Comparison of ENCODE assay signal across 16 cellular contexts in the genomic region with DNA sequence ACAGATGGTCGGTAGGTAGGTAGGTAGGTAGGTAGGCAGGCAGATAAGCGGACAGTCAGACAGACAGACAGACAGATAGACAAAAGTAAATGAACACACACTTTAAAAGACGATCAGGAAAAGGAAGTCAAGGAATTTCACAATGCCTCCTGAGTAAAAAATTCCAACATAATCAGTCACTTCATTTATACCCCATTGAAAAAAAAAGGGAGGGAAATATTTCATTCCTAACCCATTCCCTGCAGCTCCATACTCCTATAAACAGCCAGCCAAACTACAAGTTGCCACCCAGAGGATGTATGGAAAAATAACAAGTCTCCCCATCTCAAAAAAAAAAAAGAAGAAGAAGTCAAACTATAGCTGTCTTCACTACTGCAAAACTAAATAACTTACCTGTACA. TPM values are rescaled to one million over a fixed set of nuclear protein-coding genes. Genes with fewer than 3 reads are reported as not detected.
DNase-seq lines count a peak whose midpoint lies in the region; ATAC-seq, FAIRE-seq and TF ChIP-seq lines count a peak whose summit lies in the region.
"Had no signal": no experiment of that assay in that cellular context is flagged by ENCODE, and none has a peak within 500 bp of the region (broad histone marks: within the 10 kb centered on the region; RNA-seq: fewer than 3 reads in every experiment).

No MANE protein-coding gene starts in this region.

- H3K4me1 ChIP-seq in Caco-2: no peaks in the 10 kb centered on the region
- H3K4me1 ChIP-seq: suprapubic skin had no signal

- H3K4me3 Mint-ChIP-seq in Caco-2 (ENCODE audit: unreplicated experiment): no peak overlapping the region
- H3K4me3 Mint-ChIP-seq: natural killer cell treated with Interleukin-12 subunit alpha and Interleukin-12 subunit beta and Interleukin-15 and Interleukin-18, amount 100 ng/mL, for 72 hours; T-cell had no signal

- TF ChIP-seq CTCF in BJ (IDR thresholded peaks at IDR 0.05; ENCODE audit: insufficient read depth, low read depth, low read length): no peak
- TF ChIP-seq CTCF in bronchial epithelial cell (IDR thresholded peaks at IDR 0.05; ENCODE audit: insufficient read depth, low read length, severe bottlenecking): no peak
- TF ChIP-seq CTCF in Caco-2 (IDR thresholded peaks at IDR 0.05; ENCODE audit: insufficient read depth in 1 of 2, low read depth in 1 of 2, low read length in 1 of 2, severe bottlenecking in 1 of 2, unreplicated experiment in 1 of 2): no peak

- no peak for ATAC-seq in HG02798 (IDR thresholded peaks at IDR 0.05; ENCODE audit: poor library complexity, unreplicated experiment)
- ATAC-seq: left lobe of liver, T-cell had no signal

- FAIRE-seq in bronchial epithelial cell (lab: Jason Lieb, UNC): no peak
- FAIRE-seq: GM12891 had no signal

- peaks cover 16% of the 10 kb centered on the region for H3K36me3 Mint-ChIP-seq in Caco-2 (ENCODE audit: insufficient read depth, unreplicated experiment)

- no peak overlapping the region for H3K27ac Mint-ChIP-seq in Caco-2 (ENCODE audit: unreplicated experiment)
- H3K27ac Mint-ChIP-seq: natural killer cell treated with Interleukin-12 subunit alpha and Interleukin-12 subunit beta and Interleukin-15 and Interleukin-18, amount 100 ng/mL, for 72 hours; T-cell had no signal

- no peaks in the 10 kb centered on the region for H3K27me3 Mint-ChIP-seq in Caco-2 (ENCODE audit: insufficient read depth, unreplicated experiment)
- H3K27me3 Mint-ChIP-seq: natural killer cell treated with Interleukin-12 subunit alpha and Interleukin-12 subunit beta and Interleukin-15 and Interleukin-18, amount 100 ng/mL, for 72 hours; T-cell had no signal

- CTCF ChIA-PET in BJ (lab: Yijun Ruan, JAX): interaction anchor here (0.7 to 1.3 kb wide), 2 partner anchors 17 to 429 kb away, joined by 3 read pairs; no protein-coding TSS in a partner anchor
- CTCF ChIA-PET in Caco-2 (lab: Charles Lee): no interaction called here

- H3K27me3 ChIP-seq in BJ (ENCODE audit: control insufficient read depth, insufficient read depth, low read length): no peaks in the 10 kb centered on the region
- H3K27me3 ChIP-seq in bronchial epithelial cell (ENCODE audit: control insufficient read depth, insufficient read depth, low read length): no peaks in the 10 kb centered on the region
- H3K27me3 ChIP-seq in Caco-2 (replicated peaks; ENCODE audit: control insufficient read depth, insufficient read depth, low read length): no peaks in the 10 kb centered on the region
- H3K27me3 ChIP-seq: suprapubic skin had no signal

- no peaks in the 10 kb centered on the region for H3K9me3 Mint-ChIP-seq in Caco-2 (ENCODE audit: unreplicated experiment)
- H3K9me3 Mint-ChIP-seq: natural killer cell treated with Interleukin-12 subunit alpha and Interleukin-12 subunit beta and Interleukin-15 and Interleukin-18, amount 100 ng/mL, for 72 hours; T-cell had no signal

- H3K4me3 ChIP-seq in BJ (ENCODE audit: low read depth, low read length) (no peak overlapping the region), bronchial epithelial cell (ENCODE audit: low read depth, low read length) (no peak overlapping the region), Caco-2 (ENCODE audit: low read depth, low read length) (no peak overlapping the region)
- H3K4me3 ChIP-seq: suprapubic skin had no signal

- DNase-seq in BJ (ENCODE audit: low read depth) (peak; percentile 20), HT1080 (ENCODE audit: low read depth) (peak; percentile 90), bronchial epithelial cell (ENCODE audit: low read depth) (peak; percentile 79), kidney tubule cell (ENCODE audit: low spot score) (peak; percentile 68), Caco-2 (no peak), inferior parietal cortex (ENCODE audit: extremely low spot score) (no peak)
- DNase-seq in activated naive CD4-positive, alpha-beta T cell treated with anti-CD3 and anti-CD28 coated beads, Interleukin-2, amount 50 U/mL, for 16 hours: no peak
- DNase-seq: activated CD4-positive, alpha-beta T cell treated with anti-CD3 and anti-CD28 coated beads for 48 hours; MM.1S; NCI-H2171; T-cell had no signal

- no peaks in the 10 kb centered on the region for H3K9me3 ChIP-seq in Caco-2
- H3K9me3 ChIP-seq: suprapubic skin had no signal

- intact Hi-C loops in Caco-2 (cut with micrococcal nuclease; ENCODE audit: unreplicated experiment): no loop called here

- POLR2A ChIA-PET in BJ (lab: Charles Lee) (interaction anchor here (0.7 kb wide), 1 partner anchor 33 kb away, joined by 7 read pairs; no protein-coding TSS in a partner anchor), Caco-2 (lab: Charles Lee) (interaction anchor here (0.6 kb wide), 1 partner anchor 339 kb away, joined by 4 read pairs; a partner anchor contains a TSS)

- peaks cover 7% of the 10 kb centered on the region for H3K4me1 Mint-ChIP-seq in Caco-2 (ENCODE audit: low read depth, unreplicated experiment)

- no TSS peak for BruUV-seq in Caco-2 (replicated peaks; lab: Mats Ljungman, UMichigan)

- peaks cover 2% of the 10 kb centered on the region; the same call in 1 of the 2 replicates for H3K36me3 ChIP-seq in BJ (ENCODE audit: control insufficient read depth, insufficient read depth, low read length)
- peaks cover 1% of the 10 kb centered on the region for H3K36me3 ChIP-seq in bronchial epithelial cell (ENCODE audit: control insufficient read depth, insufficient read depth, low read length)
- H3K36me3 ChIP-seq in Caco-2 (ENCODE audit: control insufficient read depth, insufficient read depth, low read length): no peaks in the 10 kb centered on the region

RNA-seq across cellular contexts. Expression of a gene that starts 43.4 kb away (rescaled TPM):
- polyA plus RNA-seq in BJ (2011; rRNA removed): 14.4 and 30.3 TPM in 2 replicates
- 28.2 and 36.8 TPM in 2 replicates for polyA minus RNA-seq in BJ (2011; rRNA and poly(A)+ RNA removed)
- 64.8 and 70.6 TPM in 2 replicates for total RNA-seq in HT1080 (2014; rRNA removed; shearing (Covaris generic))
- polyA plus RNA-seq in HT1080 (2015; cell fraction: cytosol; rRNA removed): 29.7 and 43.3 TPM in 2 replicates
- 39.5 and 41.4 TPM in 2 replicates for polyA plus RNA-seq in HT1080 (2015; cell fraction: nucleus; rRNA removed)
- total RNA-seq in bronchial epithelial cell (64.3 and 69.2 TPM in 2 replicates), Caco-2 (2022) (25.4 and 32.0 TPM in 2 replicates)

Comparison
In these comparisons a context has a peak if more than half of its experiments do, and no peak if none do; other contexts are left out.
1. DNase-seq: peak in BJ (single experiment), HT1080 (single experiment), bronchial epithelial cell (single experiment) and kidney tubule cell (single experiment); none in Caco-2 (0 of 2), inferior parietal cortex (single experiment) and activated naive CD4-positive, alpha-beta T cell treated with anti-CD3 and anti-CD28 coated beads, Interleukin-2, amount 50 U/mL, for 16 hours (single experiment).